8 cellular contexts compared by ENCODE assay signal in genomic region chr1:216221260-216221700, GRCh38.
A peak's percentile ranks its signal among the peaks of the same experiment; 100 is the strongest.
DNase-seq lines count a peak whose midpoint lies in the region; ATAC-seq and TF ChIP-seq lines count a peak whose summit lies in the region.

No MANE protein-coding gene starts in this region.

- no peaks in the 10 kb centered on the region for H4K20me1 ChIP-seq in neural progenitor cell (ENCODE audit: low read depth)

- TF ChIP-seq POLR2A in gastroesophageal sphincter (IDR thresholded peaks at IDR 0.05), result no peak

- peak; percentile 98 for ATAC-seq in GM19328 (IDR thresholded peaks at IDR 0.05; ENCODE audit: unreplicated experiment)
- peak; percentile 98 for ATAC-seq in HG03354 (IDR thresholded peaks at IDR 0.05; ENCODE audit: poor library complexity, severe bottlenecking, unreplicated experiment)
- peak; percentile 42 for ATAC-seq in activated B cell treated with CpG ODN at 0.5 μM for 24 hours (ENCODE audit: low read depth)
- peak; percentile 81 for ATAC-seq in gastroesophageal sphincter

- H3K4me3 ChIP-seq in gastroesophageal sphincter, result peak overlapping the region; percentile 48 to 67
- H3K4me3 ChIP-seq in neural progenitor cell, result peak overlapping the region; percentile 37

- POLR2A ChIA-PET in activated B cell treated with CpG ODN at 0.5 μM for 24 hours (lab: Charles Lee), result no interaction called here

- H3F3A ChIP-seq in neural progenitor cell (ENCODE audit: low read depth), result no peaks in the 10 kb centered on the region

- no peak overlapping the region for H3K9ac ChIP-seq in neural progenitor cell

- peak overlapping the region; percentile 85 for H3K27ac Mint-ChIP-seq in Calu3 (ENCODE audit: unreplicated experiment)
- H3K27ac Mint-ChIP-seq in activated B cell treated with CpG ODN at 0.5 μM for 24 hours, result no peak overlapping the region
- peak overlapping the region; percentile 51 for H3K27ac Mint-ChIP-seq in neural progenitor cell

- 0 to 4% methylated on average over 5 to 6 of the region's 6 CpGs for WGBS in gastroesophageal sphincter (ENCODE audit: low coverage in 1 of 2), 2 donors

- TF ChIP-seq EP300 in gastroesophageal sphincter (IDR thresholded peaks at IDR 0.05), result no peak

- H3K27me3 Mint-ChIP-seq in Calu3 (ENCODE audit: unreplicated experiment), result no peaks in the 10 kb centered on the region
- no peaks in the 10 kb centered on the region for H3K27me3 Mint-ChIP-seq in activated B cell treated with CpG ODN at 0.5 μM for 24 hours
- H3K27me3 Mint-ChIP-seq in neural progenitor cell (ENCODE audit: insufficient read depth, low read depth), result no peaks in the 10 kb centered on the region

- H3K4me1 Mint-ChIP-seq in Calu3 (ENCODE audit: low read depth, unreplicated experiment), result peaks cover 32% of the 10 kb centered on the region
- H3K4me1 Mint-ChIP-seq in activated B cell treated with CpG ODN at 0.5 μM for 24 hours, result peaks cover 5% of the 10 kb centered on the region
- peaks cover 4% of the 10 kb centered on the region for H3K4me1 Mint-ChIP-seq in neural progenitor cell

- no TSS peak for BruUV-seq in Calu3 (replicated peaks; lab: Mats Ljungman, UMichigan)

- H3K36me3 ChIP-seq in gastroesophageal sphincter (no peaks in the 10 kb centered on the region), neural progenitor cell (no peaks in the 10 kb centered on the region)

- H3K4me3 Mint-ChIP-seq in Calu3 (ENCODE audit: low read depth, unreplicated experiment), result peak overlapping the region; percentile 78
- H3K4me3 Mint-ChIP-seq in activated B cell treated with CpG ODN at 0.5 μM for 24 hours, result peak overlapping the region; percentile 76
- peak overlapping the region; percentile 68 for H3K4me3 Mint-ChIP-seq in neural progenitor cell

- TF ChIP-seq CTCF in Calu3 (IDR thresholded peaks at IDR 0.05; ENCODE audit: unreplicated experiment) (peak; percentile 67), activated B cell treated with CpG ODN at 0.5 μM for 24 hours (IDR thresholded peaks at IDR 0.05) (no peak), gastroesophageal sphincter (IDR thresholded peaks at IDR 0.05) (peak; percentile 14 to 79 (median 44)), neural progenitor cell (IDR thresholded peaks at IDR 0.05) (peak; percentile 88)

- H3K9me3 Mint-ChIP-seq in Calu3 (ENCODE audit: low read depth, unreplicated experiment), result peaks cover 2% of the 10 kb centered on the region
- H3K9me3 Mint-ChIP-seq in activated B cell treated with CpG ODN at 0.5 μM for 24 hours, result no peaks in the 10 kb centered on the region
- H3K9me3 Mint-ChIP-seq in neural progenitor cell, result no peaks in the 10 kb centered on the region

- CTCF ChIA-PET in Calu3 (lab: Charles Lee), result interaction anchor here (0.7 to 1.8 kb wide), 20 partner anchors 9 to 577 kb away, joined by 3 to 27 read pairs (median 4); no protein-coding TSS in a partner anchor
- CTCF ChIA-PET in activated B cell treated with CpG ODN at 0.5 μM for 24 hours (lab: Charles Lee), result interaction anchor here (1.0 to 1.6 kb wide), 3 partner anchors 9 to 88 kb away, joined by 3 to 5 read pairs (median 4); no protein-coding TSS in a partner anchor

- H3K4me1 ChIP-seq in gastroesophageal sphincter (peaks cover 0 to 8% (median 0%) of the 10 kb centered on the region in 3 donors), neural progenitor cell (peaks cover 3% of the 10 kb centered on the region)

- H3K27me3 ChIP-seq in gastroesophageal sphincter (no peaks in the 10 kb centered on the region), neural progenitor cell (no peaks in the 10 kb centered on the region)

- intact Hi-C loops in Calu3 (cut with micrococcal nuclease; ENCODE audit: unreplicated experiment) (loop anchor here (1.0 to 5.0 kb wide), 6 partner anchors 109 to 539 kb away; no protein-coding TSS in a partner anchor), activated B cell treated with CpG ODN at 0.5 μM for 24 hours (cut with micrococcal nuclease) (no loop called here)

- H3K4me2 ChIP-seq in neural progenitor cell, result peak overlapping the region; percentile 60

- peak overlapping the region; percentile 99 for H2AFZ ChIP-seq in neural progenitor cell (replicated peaks)

- H3K9me3 ChIP-seq in gastroesophageal sphincter (no peaks in the 10 kb centered on the region), neural progenitor cell (ENCODE audit: low read depth) (no peaks in the 10 kb centered on the region)

- H3K79me2 ChIP-seq in neural progenitor cell (ENCODE audit: low read depth), result no peaks in the 10 kb centered on the region

- DNase-seq in Calu3, result peak; percentile 71
- DNase-seq in NCI-H2227 (lab: John Stamatoyannopoulos, UW; ENCODE audit: unreplicated experiment), result peak; percentile 87
- DNase-seq in activated B cell treated with CpG ODN at 0.5 μM for 24 hours, result no peak
- peak; percentile 82 for DNase-seq in neural progenitor cell (ENCODE audit: low spot score)
- no peak for DNase-seq in activated CD4-positive, CD25-positive, alpha-beta regulatory T cell treated with anti-CD3 and anti-CD28 coated beads, Interleukin-2, amount 50 U/mL, for 72 hours

- peak overlapping the region in 3 of 4 donors; percentile 3 to 46 (median 41) for H3K27ac ChIP-seq in gastroesophageal sphincter
- H3K27ac ChIP-seq in neural progenitor cell, result no peak overlapping the region

- H3K36me3 Mint-ChIP-seq in Calu3 (ENCODE audit: insufficient read depth, unreplicated experiment), result no peaks in the 10 kb centered on the region
- no peaks in the 10 kb centered on the region for H3K36me3 Mint-ChIP-seq in activated B cell treated with CpG ODN at 0.5 μM for 24 hours (ENCODE audit: low read depth)
- H3K36me3 Mint-ChIP-seq in neural progenitor cell, result no peaks in the 10 kb centered on the region

Comparison
In these comparisons a context has a peak if more than half of its experiments do, and no peak if none do; other contexts are left out.
1. DNase-seq: peak in Calu3 (single experiment), NCI-H2227 (single experiment) and neural progenitor cell (single experiment); none in activated B cell treated with CpG ODN at 0.5 μM for 24 hours (single experiment) and activated CD4-positive, CD25-positive, alpha-beta regulatory T cell treated with anti-CD3 and anti-CD28 coated beads, Interleukin-2, amount 50 U/mL, for 72 hours (single experiment).
2. ATAC-seq: peak in every context shown above with its lines; median percentile 98 in GM19328; 98 in HG03354; 81 in gastroesophageal sphincter; 42 in activated B cell treated with CpG ODN at 0.5 μM for 24 hours.
3. Peak in every context shown above with its lines, with median percentiles within 50 percentile points of each other: H3K4me3 Mint-ChIP-seq.